Comparison of ENCODE assay signal across 38 cellular contexts in genomic region chr7:142017451-142017850, GRCh38. TPM values are rescaled to one million over a fixed set of nuclear protein-coding genes. Genes with fewer than 3 reads are reported as not detected.
"Had no signal": no experiment of that assay in that cellular context is flagged by ENCODE, and none has a peak within 500 bp of the region (broad histone marks: within the 10 kb centered on the region; RNA-seq: fewer than 3 reads in every experiment).

No MANE protein-coding gene starts in this region.

- H3K4me2 ChIP-seq: KMS-11 had no signal

- H3K4me3 ChIP-seq: MG63 had no signal

- H3K9me3 ChIP-seq: MG63 had no signal

- H3K27me3 ChIP-seq: MG63 had no signal

- H3K36me3 ChIP-seq: MG63 had no signal

- H3K9ac ChIP-seq: KMS-11 had no signal

- H3K27ac ChIP-seq: KMS-11 had no signal

- DNase-seq: Karpas-422, KG1, MG63, MM.1S, MV-4-11, NCI-H1048, NCI-H1092, NCI-H1092 treated with DMSO at 0.1 percent for 48 hours, NCI-H1105, NCI-H1105 treated with DMSO at 0.1 percent for 48 hours, NCI-H1417, NCI-H1417 treated with DMSO at 0.1 percent for 48 hours, NCI-H1436, NCI-H1436 treated with DMSO at 0.1 percent for 48 hours, NCI-H146, NCI-H1694, NCI-H1694 treated with DMSO at 0.1 percent for 48 hours, NCI-H187, NCI-H187 treated with DMSO at 0.1 percent for 48 hours, NCI-H1930, NCI-H2029, NCI-H2029 treated with DMSO at 0.1 percent for 48 hours, NCI-H2081, NCI-H2081 treated with DMSO at 0.1 percent for 48 hours, NCI-H2107, NCI-H2171, NCI-H2171 treated with DMSO at 0.1 percent for 48 hours, NCI-H2227 treated with DMSO at 0.1 percent for 48 hours, NCI-H226, NCI-H345, NCI-H446, NCI-H446 treated with DMSO at 0.1 percent for 48 hours, NCI-H510A had no signal

RNA-seq across cellular contexts. Expression of gene MGAM, which starts 21.8 kb away (rescaled TPM):
- total RNA-seq: NCI-H460 had no signal

RNA-seq across cellular contexts. Expression of gene TAS2R38, which starts 43.9 kb away (rescaled TPM):
- total RNA-seq: LHCN-M2, M059J, MCF 10A, NCI-H460 had no signal
